Comparison of ENCODE assay signal across 13 cellular contexts in the genomic region with DNA sequence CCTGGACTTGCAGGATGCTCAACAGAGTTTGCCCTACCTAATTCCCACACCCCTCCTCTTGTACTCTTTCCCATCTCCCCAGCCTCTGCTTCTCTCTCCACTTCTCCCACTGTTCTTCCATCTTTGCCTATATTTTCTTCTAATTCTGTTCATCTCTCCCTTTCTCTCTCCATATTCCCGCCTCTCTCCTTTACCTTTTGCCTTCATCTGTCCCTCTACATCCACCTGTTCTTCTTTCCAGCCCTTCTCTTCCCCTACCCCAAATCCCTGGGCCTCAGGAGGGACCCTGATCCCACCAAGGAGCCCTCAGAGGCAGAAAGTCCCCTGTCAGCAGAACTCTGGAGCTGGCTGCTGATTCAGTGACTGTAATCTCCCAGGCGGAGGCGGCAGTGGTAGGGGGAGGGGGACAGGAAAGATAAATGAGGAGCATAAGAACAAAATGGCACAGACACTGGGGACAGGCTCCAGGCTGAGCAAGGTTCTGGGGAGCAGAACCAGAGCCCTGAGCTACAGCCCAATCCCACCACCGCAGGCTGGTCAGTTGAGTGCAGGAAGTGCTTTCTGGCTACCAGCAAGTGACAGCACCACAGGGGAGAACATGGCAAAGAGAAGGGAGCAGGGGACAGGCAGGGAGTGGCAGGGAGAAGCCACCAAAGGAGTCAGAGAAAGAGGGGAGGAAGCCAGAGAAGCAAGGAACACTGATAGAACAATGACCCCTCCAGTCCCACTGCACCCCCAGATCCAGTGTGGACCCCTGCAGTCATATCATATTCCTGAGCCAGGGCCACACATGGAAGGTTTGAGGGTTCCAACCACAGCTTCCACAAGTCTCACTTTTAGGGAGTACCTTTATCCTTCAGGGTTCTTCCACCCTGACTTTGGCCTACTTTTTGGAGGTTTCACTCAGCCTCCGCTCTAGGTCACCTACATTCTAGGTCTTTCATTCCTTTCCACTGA. TPM values are rescaled to one million over a fixed set of nuclear protein-coding genes. Genes with fewer than 3 reads are reported as not detected.
A peak's percentile ranks its signal among the peaks of the same experiment; 100 is the strongest.
DNase-seq lines count a peak whose midpoint lies in the region; ATAC-seq and TF ChIP-seq lines count a peak whose summit lies in the region.
"Had no signal": no experiment of that assay in that cellular context is flagged by ENCODE, and none has a peak within 500 bp of the region (broad histone marks: within the 10 kb centered on the region; RNA-seq: fewer than 3 reads in every experiment).

No MANE protein-coding gene starts in this region.

- no peak overlapping the region for H3K27ac ChIP-seq in osteoblast (ENCODE audit: low read depth, low read length)

- no peaks in the 10 kb centered on the region for H4K20me1 ChIP-seq in osteoblast (ENCODE audit: insufficient read depth, low read length)

- H3K27me3 ChIP-seq in osteoblast (ENCODE audit: insufficient read depth, low read length) (no peaks in the 10 kb centered on the region), MG63 (no peaks in the 10 kb centered on the region)
- H3K27me3 ChIP-seq: BE2C had no signal

- ATAC-seq in GM21576 (IDR thresholded peaks at IDR 0.05; ENCODE audit: unreplicated experiment), result no peak

- H3K9me3 ChIP-seq in osteoblast (ENCODE audit: low read depth, low read length), result no peaks in the 10 kb centered on the region
- H3K9me3 ChIP-seq in MG63, result no peaks in the 10 kb centered on the region
- H3K9me3 ChIP-seq: BE2C had no signal

- H3K36me3 ChIP-seq in osteoblast (ENCODE audit: insufficient read depth, low read length) (peaks cover 2% of the 10 kb centered on the region), MG63 (no peaks in the 10 kb centered on the region)
- H3K36me3 ChIP-seq: BE2C had no signal

- intact Hi-C loops in head of caudate nucleus (cut with DNase I), result no loop called here

- H2AFZ ChIP-seq in osteoblast (ENCODE audit: low read length), result no peak overlapping the region

- no peak for TF ChIP-seq CTCF in osteoblast (IDR thresholded peaks at IDR 0.05; ENCODE audit: extremely low read depth, low read depth, low read length)
- no peak for TF ChIP-seq CTCF in GM10266 (IDR thresholded peaks at IDR 0.05; ENCODE audit: control insufficient read depth, insufficient read depth, low read depth, missing control alignments)

- peaks cover 11% of the 10 kb centered on the region for H3K4me1 ChIP-seq in osteoblast (ENCODE audit: insufficient read depth, low read length)

- H3K4me3 ChIP-seq in osteoblast (ENCODE audit: insufficient read depth, low read length) (no peak overlapping the region), MG63 (no peak overlapping the region)

- no peak overlapping the region for H3K4me2 ChIP-seq in osteoblast (ENCODE audit: insufficient read depth, low read length)

- peak; percentile 20 for DNase-seq in Ammon's horn (ENCODE audit: low spot score)
- peak; percentile 71 for DNase-seq in NCI-H69 (lab: John Stamatoyannopoulos, UW)
- peak in 33 of 42 donors; percentile 3 to 63 (median 35) for DNase-seq in head of caudate nucleus
- DNase-seq in osteoblast (ENCODE audit: insufficient read length, low spot score, missing footprints), result peak; percentile 69
- DNase-seq in GM10266 (ENCODE audit: extremely low spot score), result no peak
- DNase-seq in MG63, result no peak
- DNase-seq: CD4-positive, alpha-beta memory T cell; Karpas-422; MM.1S; OCI-M1; SIG-M5 had no signal

- H3K79me2 ChIP-seq in osteoblast (ENCODE audit: insufficient read depth, low read length), result no peaks in the 10 kb centered on the region

RNA-seq across cellular contexts. Expression of gene SMUG1, which starts 27.0 kb away (rescaled TPM):
- 23.5 and 36.5 TPM in 2 replicates for total RNA-seq in osteoblast
- 33.1 and 48.3 TPM in 2 replicates for total RNA-seq in MG63 (2014; rRNA removed; shearing (Covaris generic); ENCODE audit: low replicate concordance)

Comparison
In these comparisons a context has a peak if more than half of its experiments do, and no peak if none do; other contexts are left out.
1. DNase-seq: peak in Ammon's horn (single experiment), NCI-H69 (single experiment), head of caudate nucleus (33 of 42) and osteoblast (single experiment); none in GM10266 (single experiment) and MG63 (single experiment).